1 cellular context compared by ENCODE assay signal in the genomic region with DNA sequence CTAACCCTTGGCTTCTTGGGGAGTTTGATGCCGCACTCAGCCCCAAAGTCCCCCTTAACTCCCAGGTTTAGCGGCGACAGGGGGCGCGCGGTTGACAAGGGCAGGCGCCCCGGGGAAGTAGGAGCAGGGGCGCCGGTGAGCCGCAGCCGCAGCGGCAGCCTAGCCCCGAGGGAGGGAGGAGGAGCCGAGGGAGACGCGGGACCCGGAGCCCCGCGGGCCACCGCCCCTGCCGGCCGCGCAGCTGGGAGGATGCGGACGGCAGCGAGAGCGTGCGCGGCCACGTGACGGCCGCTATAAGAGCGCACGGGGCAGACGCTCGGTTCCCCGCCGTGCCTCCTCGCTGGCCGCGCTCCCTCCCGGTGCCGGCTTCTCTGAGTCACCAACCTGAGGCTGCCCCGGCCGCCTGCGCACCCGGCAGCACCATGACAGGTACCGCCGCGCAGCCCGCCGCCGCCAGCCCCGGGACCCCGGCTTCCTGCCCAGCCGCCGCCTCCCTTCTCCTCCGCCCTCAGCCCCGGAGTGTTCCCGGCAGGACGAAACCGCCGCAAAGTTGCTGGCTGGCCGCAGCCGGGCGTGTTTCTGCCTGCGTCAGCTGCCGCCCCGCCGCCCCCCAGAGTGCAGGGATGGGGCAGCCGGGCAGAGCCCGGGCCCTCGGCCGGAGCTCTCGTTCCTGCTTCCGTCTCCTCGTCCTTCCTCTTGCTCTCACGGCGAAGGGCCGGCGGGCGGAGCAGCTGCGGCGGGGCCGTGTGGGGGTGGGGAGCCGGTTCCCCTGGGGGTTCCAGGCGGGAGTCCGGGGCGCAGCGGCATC.
TF ChIP-seq lines count a peak whose summit lies in the region.

A gene (plus strand): TSS at position 322 of the 808 bp plus-strand sequence. CDS start 101 bp downstream, at position 423.

TF ChIP-seq in H1, 55 proteins besides CTCF, POLR2A, EP300 and RAD21:
- peak; percentile 43; the same call in 1 of the 2 replicates for TF ChIP-seq POLR2AphosphoS5 (IDR thresholded peaks at IDR 0.05; ENCODE audit: low read depth, low read length)
- peak; percentile 69 for TF ChIP-seq CTBP2 (IDR thresholded peaks at IDR 0.05; ENCODE audit: borderline replicate concordance, insufficient read depth, insufficient read length, low read length)
- TF ChIP-seq ASH2L (IDR thresholded peaks at IDR 0.05; ENCODE audit: low read length) = peak; percentile 92
- no peak for TF ChIP-seq BACH1 (IDR thresholded peaks at IDR 0.05; ENCODE audit: low read length)
- TF ChIP-seq, protein P1, sequence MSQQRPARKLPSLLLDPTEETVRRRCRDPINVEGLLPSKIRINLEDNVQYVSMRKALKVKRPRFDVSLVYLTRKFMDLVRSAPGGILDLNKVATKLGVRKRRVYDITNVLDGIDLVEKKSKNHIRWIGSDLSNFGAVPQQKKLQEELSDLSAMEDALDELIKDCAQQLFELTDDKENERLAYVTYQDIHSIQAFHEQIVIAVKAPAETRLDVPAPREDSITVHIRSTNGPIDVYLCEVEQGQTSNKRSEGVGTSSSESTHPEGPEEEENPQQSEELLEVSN (IDR thresholded peaks at IDR 0.05) = peak; percentile 76
- no peak for TF ChIP-seq GTF2F1 (IDR thresholded peaks at IDR 0.05; ENCODE audit: borderline replicate concordance, low read depth, low read length)
- no peak for TF ChIP-seq NANOG (IDR thresholded peaks at IDR 0.05; ENCODE audit: insufficient read depth, low read depth, low read length, poor library complexity, severe bottlenecking)
- no peak for TF ChIP-seq SIRT6 (IDR thresholded peaks at IDR 0.05; ENCODE audit: low read length)
- peak; percentile 48; the same call in 1 of the 2 replicates for TF ChIP-seq RBBP5 (IDR thresholded peaks at IDR 0.05; ENCODE audit: borderline replicate concordance, low read depth, low read length)
- TF ChIP-seq, protein P2, sequence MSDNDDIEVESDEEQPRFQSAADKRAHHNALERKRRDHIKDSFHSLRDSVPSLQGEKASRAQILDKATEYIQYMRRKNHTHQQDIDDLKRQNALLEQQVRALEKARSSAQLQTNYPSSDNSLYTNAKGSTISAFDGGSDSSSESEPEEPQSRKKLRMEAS (IDR thresholded peaks at IDR 0.05) = peak; percentile 93
- TF ChIP-seq ZNF274 (IDR thresholded peaks at IDR 0.05; ENCODE audit: borderline replicate concordance, extremely low read depth, low read length) = no peak
- TF ChIP-seq, protein P3, sequence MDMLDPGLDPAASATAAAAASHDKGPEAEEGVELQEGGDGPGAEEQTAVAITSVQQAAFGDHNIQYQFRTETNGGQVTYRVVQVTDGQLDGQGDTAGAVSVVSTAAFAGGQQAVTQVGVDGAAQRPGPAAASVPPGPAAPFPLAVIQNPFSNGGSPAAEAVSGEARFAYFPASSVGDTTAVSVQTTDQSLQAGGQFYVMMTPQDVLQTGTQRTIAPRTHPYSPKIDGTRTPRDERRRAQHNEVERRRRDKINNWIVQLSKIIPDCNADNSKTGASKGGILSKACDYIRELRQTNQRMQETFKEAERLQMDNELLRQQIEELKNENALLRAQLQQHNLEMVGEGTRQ (IDR thresholded peaks at IDR 0.05; ENCODE audit: low read length) = peak; percentile 84
- peak; percentile 65 for TF ChIP-seq TAF1 (IDR thresholded peaks at IDR 0.05; ENCODE audit: low read depth, low read length)
- peak; percentile 69; the same call in 1 of the 2 replicates for TF ChIP-seq TCF12 (IDR thresholded peaks at IDR 0.05; ENCODE audit: low read depth, low read length)
- peak; percentile 53 for TF ChIP-seq PHF8 (conservative IDR thresholded peaks at IDR 0.05; ENCODE audit: low read depth, low read length)
- TF ChIP-seq, protein P4, sequence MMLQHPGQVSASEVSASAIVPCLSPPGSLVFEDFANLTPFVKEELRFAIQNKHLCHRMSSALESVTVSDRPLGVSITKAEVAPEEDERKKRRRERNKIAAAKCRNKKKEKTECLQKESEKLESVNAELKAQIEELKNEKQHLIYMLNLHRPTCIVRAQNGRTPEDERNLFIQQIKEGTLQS (IDR thresholded peaks at IDR 0.05; ENCODE audit: insufficient read depth, low read depth, low read length) = peak; percentile 21; the same call in 1 of the 2 replicates
- TF ChIP-seq KDM4A (IDR thresholded peaks at IDR 0.05; ENCODE audit: low read depth, low read length, severe bottlenecking) = peak; percentile 97
- TF ChIP-seq JUND (IDR thresholded peaks at IDR 0.05; ENCODE audit: low read length) = peak; percentile 47; the same call in 1 of the 2 replicates
- 0 out of 2 replicates have a peak, but pooled peaks have one; percentile 23 for TF ChIP-seq FOSL1 (IDR thresholded peaks at IDR 0.05; ENCODE audit: insufficient read depth, low read depth, low read length)
- TF ChIP-seq SUZ12 (IDR thresholded peaks at IDR 0.05; ENCODE audit: low read length) = peak; percentile 35
- peak in 1 of 2 experiments; percentile 80; a peak in 2 of 4 replicates for TF ChIP-seq SIN3A (conservative IDR thresholded peaks at IDR 0.05 in 1 of 2, IDR thresholded peaks at IDR 0.05 in 1 of 2; ENCODE audit: low read depth in 1 of 2, low read length in 2 of 2)
- TF ChIP-seq TBP (IDR thresholded peaks at IDR 0.05; ENCODE audit: low read depth, low read length) = peak; percentile 75; the same call in 1 of the 2 replicates
